In genomic region chr2:196729418-196729817, GRCh38 we compare ENCODE assay signal across 1 cellular context.
TF ChIP-seq lines count a peak whose summit lies in the region.

No MANE protein-coding gene starts in this region.

TF ChIP-seq in HepG2, 621 proteins besides CTCF, POLR2A, EP300 and RAD21 (continued from another document and continues in another):
- TF ChIP-seq ZNF7 (CRISPR knock-in tag; IDR thresholded peaks at IDR 0.05) (no peak), TOPORS (CRISPR knock-in tag; IDR thresholded peaks at IDR 0.05) (no peak), LCORL (IDR thresholded peaks at IDR 0.05) (no peak), LCORL (CRISPR knock-in tag; IDR thresholded peaks at IDR 0.05) (peak; percentile 60; the same call in 1 of the 2 replicates), TOE1 (CRISPR knock-in tag; IDR thresholded peaks at IDR 0.05) (no peak), HMGXB4 (CRISPR knock-in tag; IDR thresholded peaks at IDR 0.05; ENCODE audit: borderline replicate concordance in 1 of 2, low read depth in 1 of 2) (peak in 1 of 2 experiments; percentile 68; a peak in 1 of 4 replicates), FOXA3 (CRISPR knock-in tag; IDR thresholded peaks at IDR 0.05) (peak; percentile 90), ZNF501 (CRISPR knock-in tag; IDR thresholded peaks at IDR 0.05) (no peak; the same call in 1 of the 2 replicates), ZFP37 (CRISPR knock-in tag; IDR thresholded peaks at IDR 0.05; ENCODE audit: borderline replicate concordance) (peak; percentile 30; the same call in 1 of the 2 replicates), STAT6 (CRISPR knock-in tag; IDR thresholded peaks at IDR 0.05; ENCODE audit: borderline replicate concordance) (no peak), ZNF740 (CRISPR knock-in tag; IDR thresholded peaks at IDR 0.05) (no peak), ZNF629 (CRISPR knock-in tag; conservative IDR thresholded peaks at IDR 0.05) (peak; percentile 32; the same call in 1 of the 2 replicates), ZNF746 (CRISPR knock-in tag; IDR thresholded peaks at IDR 0.05) (no peak), MAX (IDR thresholded peaks at IDR 0.05) (peak; percentile 40; the same call in 1 of the 2 replicates), NR3C1 (CRISPR knock-in tag; IDR thresholded peaks at IDR 0.05) (no peak), ZNF431 (CRISPR knock-in tag; IDR thresholded peaks at IDR 0.05; ENCODE audit: borderline replicate concordance, low read depth) (no peak), SPEN (CRISPR knock-in tag; IDR thresholded peaks at IDR 0.05; ENCODE audit: low read depth) (peak; percentile 71; the same call in 1 of the 2 replicates), GLI4 (CRISPR knock-in tag; IDR thresholded peaks at IDR 0.05; ENCODE audit: borderline replicate concordance) (no peak), TCF7 (IDR thresholded peaks at IDR 0.05; ENCODE audit: low read depth) (0 out of 2 replicates have a peak, but pooled peaks have one; percentile 3), GATAD2A (CRISPR knock-in tag; IDR thresholded peaks at IDR 0.05) (peak; percentile 81), ZNF230 (CRISPR knock-in tag; IDR thresholded peaks at IDR 0.05) (no peak), CCAR2 (optimal IDR thresholded peaks at IDR 0.05; ENCODE audit: low read depth, low read length) (no peak), HES4 (CRISPR knock-in tag; IDR thresholded peaks at IDR 0.05; ENCODE audit: borderline replicate concordance) (no peak), PHB2 (IDR thresholded peaks at IDR 0.05; ENCODE audit: partially characterized antibody) (no peak), PHF21A (CRISPR knock-in tag; IDR thresholded peaks at IDR 0.05) (peak; percentile 57; the same call in 1 of the 2 replicates), SMAD3 (CRISPR knock-in tag; IDR thresholded peaks at IDR 0.05) (peak; percentile 48; the same call in 1 of the 2 replicates), ZNF496 (CRISPR knock-in tag; IDR thresholded peaks at IDR 0.05; ENCODE audit: insufficient replicate concordance) (no peak), MTA1 (CRISPR knock-in tag; IDR thresholded peaks at IDR 0.05; ENCODE audit: borderline replicate concordance) (no peak), SP2 (CRISPR knock-in tag; IDR thresholded peaks at IDR 0.05) (no peak), ZNF615 (CRISPR knock-in tag; IDR thresholded peaks at IDR 0.05; ENCODE audit: borderline replicate concordance) (no peak), ZNF253 (CRISPR knock-in tag; IDR thresholded peaks at IDR 0.05; ENCODE audit: borderline replicate concordance) (no peak), GATA4 (IDR thresholded peaks at IDR 0.05; ENCODE audit: borderline replicate concordance, low read depth) (no peak), NFE2L2 (IDR thresholded peaks at IDR 0.05; ENCODE audit: low read length) (no peak; the same call in 1 of the 2 replicates), ZNF225 (CRISPR knock-in tag; IDR thresholded peaks at IDR 0.05) (no peak), ATF4 (CRISPR knock-in tag; IDR thresholded peaks at IDR 0.05) (no peak), THAP11 (CRISPR knock-in tag; IDR thresholded peaks at IDR 0.05) (peak; percentile 38; the same call in 1 of the 2 replicates), MXI1 (IDR thresholded peaks at IDR 0.05; ENCODE audit: borderline replicate concordance, low read depth, low read length) (peak; percentile 24; the same call in 1 of the 3 replicates), E2F1 (CRISPR knock-in tag; IDR thresholded peaks at IDR 0.05) (no peak), HNF4A (CRISPR knock-in tag; IDR thresholded peaks at IDR 0.05) (peak; percentile 98), ZNF329 (CRISPR knock-in tag; IDR thresholded peaks at IDR 0.05; ENCODE audit: low read depth) (no peak), ZNF577 (CRISPR knock-in tag; IDR thresholded peaks at IDR 0.05; ENCODE audit: borderline replicate concordance, low read depth) (no peak), ELF1 (CRISPR knock-in tag; IDR thresholded peaks at IDR 0.05) (peak; percentile 83), ISL2 (CRISPR knock-in tag; IDR thresholded peaks at IDR 0.05) (peak; percentile 66; the same call in 1 of the 2 replicates), HNF4G (IDR thresholded peaks at IDR 0.05; ENCODE audit: borderline replicate concordance, low read depth, low read length) (peak; percentile 93), HNF4G (CRISPR knock-in tag; IDR thresholded peaks at IDR 0.05; ENCODE audit: borderline replicate concordance, low read depth) (peak; percentile 83; the same call in 1 of the 2 replicates), ZNF160 (CRISPR knock-in tag; IDR thresholded peaks at IDR 0.05) (no peak), HDAC6 (IDR thresholded peaks at IDR 0.05; ENCODE audit: low read depth, low read length) (no peak), ZFP1 (CRISPR knock-in tag; IDR thresholded peaks at IDR 0.05) (peak; percentile 64; the same call in 1 of the 2 replicates), CEBPG (CRISPR knock-in tag; IDR thresholded peaks at IDR 0.05) (0 out of 2 replicates have a peak, but pooled peaks have one; percentile 4), TSC22D2 (CRISPR knock-in tag; IDR thresholded peaks at IDR 0.05; ENCODE audit: borderline replicate concordance) (no peak), ELF3 (CRISPR knock-in tag; IDR thresholded peaks at IDR 0.05) (peak; percentile 97), TRAFD1 (CRISPR knock-in tag; IDR thresholded peaks at IDR 0.05; ENCODE audit: borderline replicate concordance) (no peak), ZNF792 (CRISPR knock-in tag; IDR thresholded peaks at IDR 0.05) (peak; percentile 61; the same call in 1 of the 2 replicates)
- TF ChIP-seq, protein P1, sequence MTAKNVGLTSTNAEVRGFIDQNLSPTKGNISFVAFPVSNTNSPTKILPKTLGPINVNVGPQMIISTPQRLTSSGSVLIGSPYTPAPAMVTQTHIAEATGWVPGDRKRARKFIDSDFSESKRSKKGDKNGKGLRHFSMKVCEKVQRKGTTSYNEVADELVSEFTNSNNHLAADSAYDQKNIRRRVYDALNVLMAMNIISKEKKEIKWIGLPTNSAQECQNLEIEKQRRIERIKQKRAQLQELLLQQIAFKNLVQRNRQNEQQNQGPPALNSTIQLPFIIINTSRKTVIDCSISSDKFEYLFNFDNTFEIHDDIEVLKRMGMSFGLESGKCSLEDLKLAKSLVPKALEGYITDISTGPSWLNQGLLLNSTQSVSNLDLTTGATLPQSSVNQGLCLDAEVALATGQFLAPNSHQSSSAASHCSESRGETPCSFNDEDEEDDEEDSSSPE (CRISPR knock-in tag; IDR thresholded peaks at IDR 0.05): no peak
- TF ChIP-seq, protein P2, sequence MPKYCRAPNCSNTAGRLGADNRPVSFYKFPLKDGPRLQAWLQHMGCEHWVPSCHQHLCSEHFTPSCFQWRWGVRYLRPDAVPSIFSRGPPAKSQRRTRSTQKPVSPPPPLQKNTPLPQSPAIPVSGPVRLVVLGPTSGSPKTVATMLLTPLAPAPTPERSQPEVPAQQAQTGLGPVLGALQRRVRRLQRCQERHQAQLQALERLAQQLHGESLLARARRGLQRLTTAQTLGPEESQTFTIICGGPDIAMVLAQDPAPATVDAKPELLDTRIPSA (CRISPR knock-in tag; IDR thresholded peaks at IDR 0.05; ENCODE audit: borderline replicate concordance): no peak
- TF ChIP-seq, protein P3, sequence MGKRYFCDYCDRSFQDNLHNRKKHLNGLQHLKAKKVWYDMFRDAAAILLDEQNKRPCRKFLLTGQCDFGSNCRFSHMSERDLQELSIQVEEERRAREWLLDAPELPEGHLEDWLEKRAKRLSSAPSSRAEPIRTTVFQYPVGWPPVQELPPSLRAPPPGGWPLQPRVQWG (CRISPR knock-in tag; IDR thresholded peaks at IDR 0.05; ENCODE audit: borderline replicate concordance, low read depth): no peak
- TF ChIP-seq, protein P4, sequence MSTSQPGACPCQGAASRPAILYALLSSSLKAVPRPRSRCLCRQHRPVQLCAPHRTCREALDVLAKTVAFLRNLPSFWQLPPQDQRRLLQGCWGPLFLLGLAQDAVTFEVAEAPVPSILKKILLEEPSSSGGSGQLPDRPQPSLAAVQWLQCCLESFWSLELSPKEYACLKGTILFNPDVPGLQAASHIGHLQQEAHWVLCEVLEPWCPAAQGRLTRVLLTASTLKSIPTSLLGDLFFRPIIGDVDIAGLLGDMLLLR (CRISPR knock-in tag; IDR thresholded peaks at IDR 0.05): no peak
- TF ChIP-seq, protein P5, sequence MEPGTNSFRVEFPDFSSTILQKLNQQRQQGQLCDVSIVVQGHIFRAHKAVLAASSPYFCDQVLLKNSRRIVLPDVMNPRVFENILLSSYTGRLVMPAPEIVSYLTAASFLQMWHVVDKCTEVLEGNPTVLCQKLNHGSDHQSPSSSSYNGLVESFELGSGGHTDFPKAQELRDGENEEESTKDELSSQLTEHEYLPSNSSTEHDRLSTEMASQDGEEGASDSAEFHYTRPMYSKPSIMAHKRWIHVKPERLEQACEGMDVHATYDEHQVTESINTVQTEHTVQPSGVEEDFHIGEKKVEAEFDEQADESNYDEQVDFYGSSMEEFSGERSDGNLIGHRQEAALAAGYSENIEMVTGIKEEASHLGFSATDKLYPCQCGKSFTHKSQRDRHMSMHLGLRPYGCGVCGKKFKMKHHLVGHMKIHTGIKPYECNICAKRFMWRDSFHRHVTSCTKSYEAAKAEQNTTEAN (CRISPR knock-in tag; conservative IDR thresholded peaks at IDR 0.05): no peak
- TF ChIP-seq, protein P6, sequence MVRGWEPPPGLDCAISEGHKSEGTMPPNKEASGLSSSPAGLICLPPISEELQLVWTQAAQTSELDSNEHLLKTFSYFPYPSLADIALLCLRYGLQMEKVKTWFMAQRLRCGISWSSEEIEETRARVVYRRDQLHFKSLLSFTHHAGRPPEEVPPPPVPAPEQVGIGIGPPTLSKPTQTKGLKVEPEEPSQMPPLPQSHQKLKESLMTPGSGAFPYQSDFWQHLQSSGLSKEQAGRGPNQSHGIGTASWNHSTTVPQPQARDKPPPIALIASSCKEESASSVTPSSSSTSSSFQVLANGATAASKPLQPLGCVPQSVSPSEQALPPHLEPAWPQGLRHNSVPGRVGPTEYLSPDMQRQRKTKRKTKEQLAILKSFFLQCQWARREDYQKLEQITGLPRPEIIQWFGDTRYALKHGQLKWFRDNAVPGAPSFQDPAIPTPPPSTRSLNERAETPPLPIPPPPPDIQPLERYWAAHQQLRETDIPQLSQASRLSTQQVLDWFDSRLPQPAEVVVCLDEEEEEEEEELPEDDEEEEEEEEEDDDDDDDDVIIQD (CRISPR knock-in tag; IDR thresholded peaks at IDR 0.05; ENCODE audit: low read depth): peak; percentile 99
